12 cellular contexts compared by ENCODE assay signal in genomic region chr12:70245458-70245857, GRCh38. TPM values are rescaled to one million over a fixed set of nuclear protein-coding genes. Genes with fewer than 3 reads are reported as not detected.
A peak's percentile ranks its signal among the peaks of the same experiment; 100 is the strongest.
DNase-seq lines count a peak whose midpoint lies in the region; ATAC-seq and TF ChIP-seq lines count a peak whose summit lies in the region.
"Had no signal": no experiment of that assay in that cellular context is flagged by ENCODE, and none has a peak within 500 bp of the region (broad histone marks: within the 10 kb centered on the region; RNA-seq: fewer than 3 reads in every experiment).

No MANE protein-coding gene starts in this region.

- H4K20me1 ChIP-seq in DOHH2 (ENCODE audit: control insufficient read depth, insufficient read depth, low read depth, low read length) (peaks cover 6% of the 10 kb centered on the region; the same call in 1 of the 2 replicates), Karpas-422 (ENCODE audit: insufficient read depth, low read depth, low read length) (no peaks in the 10 kb centered on the region)

- H3K9me3 ChIP-seq in DOHH2 (ENCODE audit: control insufficient read depth, insufficient read depth, low read length): no peaks in the 10 kb centered on the region
- H3K9me3 ChIP-seq in Karpas-422 (ENCODE audit: low read length): no peaks in the 10 kb centered on the region
- no peaks in the 10 kb centered on the region for H3K9me3 ChIP-seq in naive thymus-derived CD4-positive, alpha-beta T cell (ENCODE audit: control insufficient read depth in 2 of 3, low read length in 3 of 3)
- H3K9me3 ChIP-seq: SJSA1 had no signal

- H3K4me2 ChIP-seq in DOHH2 (ENCODE audit: low read length): peak overlapping the region; percentile 81
- peak overlapping the region; percentile 85 for H3K4me2 ChIP-seq in Karpas-422 (ENCODE audit: low read depth, low read length, poor library complexity, severe bottlenecking)

- DNase-seq in Karpas-422: no peak
- DNase-seq in naive thymus-derived CD4-positive, alpha-beta T cell: no peak
- DNase-seq in sciatic nerve (ENCODE audit: low spot score): no peak
- no peak for DNase-seq in stimulated activated CD4-positive, alpha-beta T cell treated with anti-CD3 and anti-CD28 coated beads, Interleukin-2, amount 100 ng/mL, for 48 hours
- DNase-seq: aorta, MV-4-11, NCI-H524 had no signal

- no peak for ATAC-seq in naive thymus-derived CD4-positive, alpha-beta T cell
- ATAC-seq in sciatic nerve: no peak
- no peak for ATAC-seq in HG03571 (IDR thresholded peaks at IDR 0.05; ENCODE audit: unreplicated experiment)
- ATAC-seq: stimulated activated effector memory CD8-positive, alpha-beta T cell treated with anti-CD3 and anti-CD28 coated beads, Interleukin-12 subunit alpha, Interleukin-12 subunit beta, amount 100 ng/mL, for 72 hours had no signal

- H3K27ac ChIP-seq in DOHH2 (ENCODE audit: low read depth, low read length) (peak overlapping the region; percentile 92), Karpas-422 (ENCODE audit: low read length) (peak overlapping the region; percentile 97)
- no peak overlapping the region for H3K27ac ChIP-seq in naive thymus-derived CD4-positive, alpha-beta T cell (ENCODE audit: low read depth, low read length)
- H3K27ac ChIP-seq: SJSA1 had no signal

- CTCF ChIA-PET in naive thymus-derived CD4-positive, alpha-beta T cell (lab: Charles Lee): no interaction called here

- H3K27me3 ChIP-seq in DOHH2 (ENCODE audit: control insufficient read depth, low read length) (no peaks in the 10 kb centered on the region), Karpas-422 (ENCODE audit: low read length) (no peaks in the 10 kb centered on the region)
- no peaks in the 10 kb centered on the region for H3K27me3 ChIP-seq in naive thymus-derived CD4-positive, alpha-beta T cell (ENCODE audit: control insufficient read depth in 2 of 2, insufficient read depth in 2 of 2, low read length in 2 of 2)
- H3K27me3 ChIP-seq: SJSA1 had no signal

- H3K4me3 ChIP-seq in DOHH2 (ENCODE audit: low read length) (peak overlapping the region; percentile 99), Karpas-422 (ENCODE audit: low read length) (peak overlapping the region; percentile 94)
- no peak overlapping the region for H3K4me3 ChIP-seq in naive thymus-derived CD4-positive, alpha-beta T cell (ENCODE audit: low read length)
- H3K4me3 ChIP-seq: SJSA1 had no signal

- H3F3A ChIP-seq in DOHH2 (ENCODE audit: control insufficient read depth, insufficient read depth): no peaks in the 10 kb centered on the region; the same call in 1 of the 2 replicates

- H3K79me2 ChIP-seq in DOHH2 (ENCODE audit: control insufficient read depth, low read length) (peaks cover 99% of the 10 kb centered on the region), Karpas-422 (ENCODE audit: low read length) (peaks cover 96% of the 10 kb centered on the region)

- peaks cover 50% of the 10 kb centered on the region for H3K36me3 Mint-ChIP-seq in brain
- peaks cover 10 to 24% (median 22%) of the 10 kb centered on the region in 5 donors for H3K36me3 Mint-ChIP-seq in naive thymus-derived CD4-positive, alpha-beta T cell

- peaks cover 17% of the 10 kb centered on the region for H3K27me3 Mint-ChIP-seq in brain
- H3K27me3 Mint-ChIP-seq in naive thymus-derived CD4-positive, alpha-beta T cell: peaks cover 0 to 3% (median 0%) of the 10 kb centered on the region in 5 donors

- no peak overlapping the region for H2AFZ ChIP-seq in Karpas-422 (ENCODE audit: low read length)

- H3K36me3 ChIP-seq in DOHH2 (ENCODE audit: control insufficient read depth, low read length) (peaks cover 93% of the 10 kb centered on the region), Karpas-422 (ENCODE audit: insufficient read depth, low read length) (peaks cover 76% of the 10 kb centered on the region)
- peaks cover 0 to 13% (median 0%) of the 10 kb centered on the region in 3 experiments for H3K36me3 ChIP-seq in naive thymus-derived CD4-positive, alpha-beta T cell (ENCODE audit: control insufficient read depth in 2 of 3, insufficient read depth in 3 of 3, low read length in 3 of 3)

- no peak for TF ChIP-seq CTCF in DOHH2 (IDR thresholded peaks at IDR 0.05; ENCODE audit: low read depth, low read length, poor library complexity, severe bottlenecking)
- TF ChIP-seq CTCF in brain (conservative IDR thresholded peaks at IDR 0.05): no peak

- peaks cover 0 to 3% (median 0%) of the 10 kb centered on the region in 5 experiments for H3K9me3 Mint-ChIP-seq in brain
- peaks cover 0 to 2% (median 0%) of the 10 kb centered on the region in 11 donors for H3K9me3 Mint-ChIP-seq in naive thymus-derived CD4-positive, alpha-beta T cell
- H3K9me3 Mint-ChIP-seq: stimulated activated effector memory CD8-positive, alpha-beta T cell treated with anti-CD3 and anti-CD28 coated beads, Interleukin-12 subunit alpha, Interleukin-12 subunit beta, amount 100 ng/mL, for 72 hours had no signal

- H3K4me1 ChIP-seq in DOHH2 (ENCODE audit: control insufficient read depth, low read length) (peaks cover 74% of the 10 kb centered on the region), Karpas-422 (ENCODE audit: low read length) (peaks cover 74% of the 10 kb centered on the region)
- peaks cover 40 to 60% of the 10 kb centered on the region in 2 donors for H3K4me1 ChIP-seq in naive thymus-derived CD4-positive, alpha-beta T cell (ENCODE audit: control insufficient read depth in 2 of 2, insufficient read depth in 2 of 2, low read length in 2 of 2)

- H3K9me2 ChIP-seq in DOHH2 (replicated peaks; ENCODE audit: control insufficient read depth, low read length): no peaks in the 10 kb centered on the region
- H3K9me2 ChIP-seq in Karpas-422 (replicated peaks; ENCODE audit: insufficient read depth, low read length): no peaks in the 10 kb centered on the region

- POLR2A ChIA-PET in naive thymus-derived CD4-positive, alpha-beta T cell (lab: Charles Lee): interaction anchor here (0.7 to 1.4 kb wide), 2 partner anchors 9 to 1418 kb away, joined by 3 to 4 read pairs; partner anchors contain the start of gene ZFC3H1

- H3K27ac Mint-ChIP-seq in brain: peak overlapping the region in 4 of 5 experiments; percentile 22 to 100 (median 99)
- H3K27ac Mint-ChIP-seq in naive thymus-derived CD4-positive, alpha-beta T cell: peak overlapping the region in 4 of 9 donors; percentile 26 to 97 (median 88)

- H3K4me3 Mint-ChIP-seq in brain: peak overlapping the region; percentile 97 to 100 (median 99)
- H3K4me3 Mint-ChIP-seq in naive thymus-derived CD4-positive, alpha-beta T cell: peak overlapping the region in 9 of 10 donors; percentile 7 to 100 (median 97)

- intact Hi-C loops in naive thymus-derived CD4-positive, alpha-beta T cell (cut with micrococcal nuclease): loop anchor here (2.0 to 10.0 kb wide), 3 partner anchors 1007 to 1589 kb away; partner anchors contain the start of genes CPSF6 (in 1 of the 2), RAB21 (in 1 of the 2) and TBC1D15 (in 1 of the 2)
- intact Hi-C loops in sciatic nerve (cut with DNase I): no loop called here

- H3K9ac ChIP-seq in Karpas-422 (ENCODE audit: low read length): peak overlapping the region; percentile 99

- H3K4me1 Mint-ChIP-seq in brain: peaks cover 81% of the 10 kb centered on the region
- peaks cover 55 to 90% (median 84%) of the 10 kb centered on the region in 7 donors for H3K4me1 Mint-ChIP-seq in naive thymus-derived CD4-positive, alpha-beta T cell

RNA-seq across cellular contexts. Expression of gene CNOT2, which starts 2.2 kb away (rescaled TPM):
- 218 and 289 TPM in 2 replicates for total RNA-seq in Karpas-422 (2014; rRNA removed; shearing (Covaris generic); ENCODE audit: low replicate concordance)
- 42.9 TPM for polyA plus RNA-seq in brain (ENCODE audit: insufficient read depth, low read depth, low replicate concordance)
- total RNA-seq in naive thymus-derived CD4-positive, alpha-beta T cell: 100 to 1,000 TPM in 4 of 5 experiments, 10 to 100 TPM in 1; 76.2 to 144 (median 116) TPM
- 100 to 1,000 TPM; 114 to 122 TPM for polyA plus RNA-seq in naive thymus-derived CD4-positive, alpha-beta T cell
- total RNA-seq in sciatic nerve: 95.3 TPM
